In the genomic region with DNA sequence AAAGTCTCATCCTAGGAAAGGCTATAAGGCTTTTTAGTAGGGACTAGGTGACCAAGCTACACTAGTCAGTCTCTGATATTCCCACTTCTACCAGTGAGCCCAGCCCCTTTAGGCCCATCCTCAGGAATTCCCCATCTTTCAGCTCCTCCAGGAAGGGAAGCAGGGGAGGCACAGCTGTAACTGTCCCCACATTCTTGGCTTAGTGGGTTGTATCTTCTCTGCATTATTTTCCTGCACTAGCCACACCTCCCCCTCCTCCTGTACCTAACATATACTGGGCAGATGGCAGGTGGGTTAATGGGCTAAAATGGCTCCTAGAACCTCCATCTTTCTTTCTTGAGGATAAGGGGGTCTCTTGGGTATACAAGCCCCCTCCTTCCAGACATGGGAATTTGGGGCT, we compare ENCODE assay signal across 1 cellular context.
TF ChIP-seq lines count a peak whose summit lies in the region.

No MANE protein-coding gene starts in this region.

TF ChIP-seq in HepG2, 621 proteins besides CTCF, POLR2A, EP300 and RAD21:
- TF ChIP-seq POLR2G (IDR thresholded peaks at IDR 0.05; ENCODE audit: low read depth, low read length) = 0 out of 2 replicates have a peak, but pooled peaks have one; percentile 3
- no peak for TF ChIP-seq PTBP1 (IDR thresholded peaks at IDR 0.05; ENCODE audit: low read depth, low read length, poor library complexity, severe bottlenecking)
- TF ChIP-seq POLR2AphosphoS2 (IDR thresholded peaks at IDR 0.05; ENCODE audit: low read depth, low read length) = peak; percentile 44; the same call in 1 of the 2 replicates
